20 cellular contexts compared by ENCODE assay signal in the genomic region with DNA sequence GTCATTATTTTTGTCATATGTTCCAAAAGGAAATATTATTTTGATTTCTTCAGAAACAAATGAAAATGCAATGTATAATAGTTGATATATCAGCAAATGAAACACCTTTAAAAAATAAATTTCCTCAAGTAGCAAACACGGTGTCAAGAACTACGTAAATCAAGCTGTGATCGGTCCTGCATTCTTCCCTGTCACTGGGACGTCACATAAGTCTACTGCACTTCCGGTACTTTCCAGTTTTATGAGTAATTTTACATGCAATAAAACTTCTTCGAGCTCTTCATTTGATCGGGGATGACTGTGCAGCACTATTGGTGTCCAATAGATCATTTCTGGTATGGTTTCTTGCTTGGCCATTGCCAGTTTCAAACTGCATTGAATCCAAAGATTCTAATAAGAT.
DNase-seq lines count a peak whose midpoint lies in the region; ATAC-seq and TF ChIP-seq lines count a peak whose summit lies in the region.
"Had no signal": no experiment of that assay in that cellular context is flagged by ENCODE, and none has a peak within 500 bp of the region (broad histone marks: within the 10 kb centered on the region; RNA-seq: fewer than 3 reads in every experiment).

No MANE protein-coding gene starts in this region.

- H3K9me3 Mint-ChIP-seq in osteocyte (ENCODE audit: unreplicated experiment): peaks cover 5% of the 10 kb centered on the region
- H3K9me3 Mint-ChIP-seq: T-helper 2 cell treated with Interferon-gamma antibody and Interleukin-4, amounts not matched to agents 5 μg/mL and 100 μg/mL, for 36 hours had no signal

- H3K36me3 ChIP-seq in IMR-90 (ENCODE audit: control insufficient read depth, insufficient read depth, low read length): no peaks in the 10 kb centered on the region
- no peaks in the 10 kb centered on the region for H3K36me3 ChIP-seq in OCI-LY7 (ENCODE audit: insufficient read depth, low read length)
- H3K36me3 ChIP-seq: BE2C, HAP-1 had no signal

- POLR2A ChIA-PET in IMR-90 (lab: Charles Lee; ENCODE audit: unreplicated experiment) (no interaction called here), OCI-LY7 (lab: Charles Lee) (no interaction called here)

- 0 out of 2 replicates have a peak overlapping the region, but pooled peaks have one; percentile 24 for H3K14ac ChIP-seq in IMR-90 (replicated peaks; ENCODE audit: low read depth, low read length)

- H3K9me3 ChIP-seq in IMR-90 (ENCODE audit: control insufficient read depth, insufficient read depth, low read length) (peaks cover 3% of the 10 kb centered on the region; the same call in 1 of the 2 replicates), OCI-LY7 (ENCODE audit: low read length) (no peaks in the 10 kb centered on the region)
- H3K9me3 ChIP-seq: BE2C, HAP-1 had no signal

- H2AK9ac ChIP-seq in IMR-90 (replicated peaks; ENCODE audit: low read depth, low read length, poor library complexity): no peak overlapping the region

- intact Hi-C loops in IMR-90 (cut with micrococcal nuclease) (loop anchor here (10.0 kb wide), 1 partner anchor 532 kb away; no protein-coding TSS in a partner anchor), OCI-LY7 (cut with micrococcal nuclease; ENCODE audit: unreplicated experiment) (no loop called here)

- no peak overlapping the region for H4K91ac ChIP-seq in IMR-90 (ENCODE audit: insufficient read depth, low read depth, low read length)

- 74% methylated on average over 4 of the region's 7 CpGs; no CpG with 5 or more reads in 1 of the 2 experiments for WGBS in IMR-90 (ENCODE audit: extremely low coverage in 2 of 2, insufficient read length in 1 of 2), 2 experiments

- H3K9me2 ChIP-seq in OCI-LY7 (ENCODE audit: insufficient read depth, low read length): no peaks in the 10 kb centered on the region

- H4K20me1 ChIP-seq in IMR-90 (ENCODE audit: insufficient read depth, low read length) (no peaks in the 10 kb centered on the region), OCI-LY7 (ENCODE audit: insufficient read depth, low read length) (no peaks in the 10 kb centered on the region)

- H3K27me3 Mint-ChIP-seq in osteocyte (ENCODE audit: unreplicated experiment): no peaks in the 10 kb centered on the region
- H3K27me3 Mint-ChIP-seq: CD4-positive, CD25-positive, alpha-beta regulatory T cell had no signal

- no peaks in the 10 kb centered on the region for H3K27me3 ChIP-seq in IMR-90 (ENCODE audit: control insufficient read depth, insufficient read depth, low read length)
- H3K27me3 ChIP-seq: BE2C had no signal

- no peak overlapping the region for H3K4ac ChIP-seq in IMR-90 (ENCODE audit: low read depth, low read length)

- no peak overlapping the region for H3K56ac ChIP-seq in IMR-90 (ENCODE audit: extremely low read depth, insufficient read depth, low read length)

- peak overlapping the region; percentile 1; the same call in 1 of the 2 replicates for H2BK20ac ChIP-seq in IMR-90 (ENCODE audit: low read depth, low read length)

- no peak for TF ChIP-seq POLR2A in IMR-90 (IDR thresholded peaks at IDR 0.05; ENCODE audit: low read depth, low read length)

- H3K9me1 ChIP-seq in IMR-90 (ENCODE audit: insufficient read depth, low read length): 0 out of 2 replicates have a peak, but pooled peaks cover 5% of the 10 kb centered on the region

- H3K18ac ChIP-seq in IMR-90 (ENCODE audit: low read depth, low read length): peak overlapping the region; percentile 11; the same call in 1 of the 2 replicates

- no peak for ATAC-seq in IMR-90 (ENCODE audit: low read depth)
- ATAC-seq: GM12878 had no signal

- peaks cover 2 to 6% of the 10 kb centered on the region in 2 experiments; a peak in 2 of 4 replicates for H3K79me1 ChIP-seq in IMR-90 (ENCODE audit: low read depth in 1 of 2, low read length in 2 of 2)

- no peak overlapping the region for H3K4me2 ChIP-seq in IMR-90 (ENCODE audit: low read depth, low read length)
- H3K4me2 ChIP-seq in OCI-LY7 (ENCODE audit: low read length): no peak overlapping the region
- H3K4me2 ChIP-seq: PC-9 had no signal

- in situ Hi-C loops in IMR-90 (cut with MboI; ENCODE audit: low sequenced_read_pairs): no loop called here

- TF ChIP-seq CTCF in IMR-90 (conservative IDR thresholded peaks at IDR 0.05; ENCODE audit: low read depth, low read length): no peak
- TF ChIP-seq CTCF in osteocyte (IDR thresholded peaks at IDR 0.05): no peak
- TF ChIP-seq CTCF in OCI-LY7 (conservative IDR thresholded peaks at IDR 0.05; ENCODE audit: low read length): no peak

- TF ChIP-seq RAD21 in IMR-90 (IDR thresholded peaks at IDR 0.05; ENCODE audit: low read length): no peak

- H2AFZ ChIP-seq in IMR-90 (replicated peaks; ENCODE audit: low read length, poor library complexity) (no peak overlapping the region), OCI-LY7 (ENCODE audit: low read length) (no peak overlapping the region)
- H2AFZ ChIP-seq: GM23248, PC-9 had no signal

- peak overlapping the region; percentile 53; the same call in 1 of the 3 replicates for H2BK15ac ChIP-seq in IMR-90 (ENCODE audit: low read depth, low read length)

- peaks cover 2% of the 10 kb centered on the region for H3K36me3 Mint-ChIP-seq in osteocyte (ENCODE audit: unreplicated experiment)
- H3K36me3 Mint-ChIP-seq: CD4-positive, CD25-positive, alpha-beta regulatory T cell had no signal

- peak overlapping the region; percentile 6 for H3K27ac Mint-ChIP-seq in osteocyte (ENCODE audit: unreplicated experiment)
- H3K27ac Mint-ChIP-seq: CD4-positive, CD25-positive, alpha-beta regulatory T cell; T-helper 2 cell treated with Interferon-gamma antibody and Interleukin-4, amounts not matched to agents 5 μg/mL and 100 μg/mL, for 36 hours had no signal

- peaks cover 6% of the 10 kb centered on the region; the same call in 1 of the 2 replicates for H3K4me1 ChIP-seq in IMR-90 (ENCODE audit: control insufficient read depth, insufficient read depth, low read length)
- H3K4me1 ChIP-seq in OCI-LY7 (ENCODE audit: insufficient read depth, low read length, poor library complexity, severe bottlenecking): no peaks in the 10 kb centered on the region
- H3K4me1 ChIP-seq: BE2C, HAP-1 had no signal

- 0 out of 2 replicates have a peak overlapping the region, but pooled peaks have one; percentile 3 for H3K27ac ChIP-seq in IMR-90 (ENCODE audit: insufficient read depth, low read length)
- H3K27ac ChIP-seq in epithelial cell of prostate: peak overlapping the region; percentile 11
- no peak overlapping the region for H3K27ac ChIP-seq in OCI-LY7 (ENCODE audit: low read depth, low read length, poor library complexity, severe bottlenecking)
- H3K27ac ChIP-seq: GM23248, PC-9 had no signal

- DNase-seq in EL (peak; percentile 14), IMR-90 (no peak), epithelial cell of prostate (ENCODE audit: low read depth, low spot score) (no peak), osteocyte (ENCODE audit: extremely low spot score, unreplicated experiment) (no peak), NCI-H82 treated with DMSO at 0.1 percent for 48 hours (lab: John Stamatoyannopoulos, UW; ENCODE audit: unreplicated experiment) (no peak), 8988T (no peak), OCI-LY7 (ENCODE audit: low spot score) (no peak), NCI-H2081 (lab: John Stamatoyannopoulos, UW) (no peak)
- DNase-seq: BE2C; CD4-positive, CD25-positive, alpha-beta regulatory T cell; COR-L47; GM23248; Kasumi-1; NCI-H1105; NCI-H2081 treated with DMSO at 0.1 percent for 48 hours; NCI-H774; PC-9 had no signal

- H3K4me1 Mint-ChIP-seq in osteocyte (ENCODE audit: unreplicated experiment): peaks cover 31% of the 10 kb centered on the region
- H3K4me1 Mint-ChIP-seq: CD4-positive, CD25-positive, alpha-beta regulatory T cell had no signal

- H2BK120ac ChIP-seq in IMR-90 (ENCODE audit: low read depth, low read length): peak overlapping the region; percentile 20

- no peaks in the 10 kb centered on the region for H3K79me2 ChIP-seq in OCI-LY7 (ENCODE audit: insufficient read depth, low read depth, low read length)

- dilution Hi-C loops in IMR-90 (cut with HindIII; ENCODE audit: low sequenced_read_pairs, unreplicated experiment): no loop called here

- no peak overlapping the region for H3K4me3 Mint-ChIP-seq in osteocyte (ENCODE audit: unreplicated experiment)
- H3K4me3 Mint-ChIP-seq: CD4-positive, CD25-positive, alpha-beta regulatory T cell; T-helper 2 cell treated with Interferon-gamma antibody and Interleukin-4, amounts not matched to agents 5 μg/mL and 100 μg/mL, for 36 hours had no signal

- CTCF ChIA-PET in IMR-90 (lab: Yijun Ruan, JAX) (interaction anchor here (1.6 kb wide), 1 partner anchor 141 kb away, joined by 6 read pairs; no protein-coding TSS in a partner anchor), OCI-LY7 (lab: Charles Lee; ENCODE audit: unreplicated experiment) (no interaction called here)

- no peak overlapping the region for H3K4me3 ChIP-seq in IMR-90 (ENCODE audit: insufficient read depth, low read depth, low read length)
- no peak overlapping the region for H3K4me3 ChIP-seq in OCI-LY7 (ENCODE audit: low read depth, low read length, poor library complexity, severe bottlenecking)
- H3K4me3 ChIP-seq: GM12878, GM23248, HAP-1, PC-9 had no signal

- BruUV-seq in IMR-90 (replicated peaks; lab: Mats Ljungman, UMichigan) (no TSS peak), OCI-LY7 (replicated peaks; lab: Mats Ljungman, UMichigan) (no TSS peak)

- no peak overlapping the region; a peak in 2 of 4 replicates for H4K8ac ChIP-seq in IMR-90 (ENCODE audit: low read depth in 2 of 2, low read length in 2 of 2)

- H3K9ac ChIP-seq in IMR-90 (ENCODE audit: low read depth, low read length): no peak overlapping the region
- H3K9ac ChIP-seq: GM23248 had no signal

- no peak overlapping the region; the same call in 1 of the 2 replicates for H4K5ac ChIP-seq in IMR-90 (ENCODE audit: low read depth, low read length)

- H3K23ac ChIP-seq in IMR-90 (ENCODE audit: low read depth, low read length): no peak overlapping the region

- H2BK5ac ChIP-seq in IMR-90 (ENCODE audit: low read depth, low read length, poor library complexity, severe bottlenecking): no peak overlapping the region

- no peak overlapping the region for H2AK5ac ChIP-seq in IMR-90 (ENCODE audit: low read depth, low read length)

TF ChIP-seq in IMR-90, 13 proteins besides CTCF, POLR2A, EP300 and RAD21 (continues in another document):
- TF ChIP-seq BHLHE40 (IDR thresholded peaks at IDR 0.05; ENCODE audit: low read depth, low read length): no peak
- TF ChIP-seq SMC3 (IDR thresholded peaks at IDR 0.05; ENCODE audit: low read depth, low read length): no peak
- TF ChIP-seq CHD1 (IDR thresholded peaks at IDR 0.05; ENCODE audit: low read depth, low read length): no peak
- no peak for TF ChIP-seq RFX5 (IDR thresholded peaks at IDR 0.05; ENCODE audit: low read depth, low read length)
- no peak for TF ChIP-seq MAFK (IDR thresholded peaks at IDR 0.05; ENCODE audit: low read depth, low read length)
- no peak for TF ChIP-seq MXI1 (IDR thresholded peaks at IDR 0.05; ENCODE audit: borderline replicate concordance, low read depth, low read length)
- TF ChIP-seq NFE2L2 (IDR thresholded peaks at IDR 0.05; ENCODE audit: low read depth, low read length): no peak
